ENCODE assay signal across 13 cellular contexts in genomic region chr1:226784081-226785049, GRCh38. TPM values are rescaled to one million over a fixed set of nuclear protein-coding genes. Genes with fewer than 3 reads are reported as not detected.
DNase-seq lines count a peak whose midpoint lies in the region; ATAC-seq lines count a peak whose summit lies in the region.
"Had no signal": no experiment of that assay in that cellular context is flagged by ENCODE, and none has a peak within 500 bp of the region (broad histone marks: within the 10 kb centered on the region; RNA-seq: fewer than 3 reads in every experiment).

No MANE protein-coding gene starts in this region.

- H3K36me3 ChIP-seq in muscle layer of colon (ENCODE audit: insufficient read depth, low read length), result no peaks in the 10 kb centered on the region

- no peak for ATAC-seq in GM19395 (IDR thresholded peaks at IDR 0.05; ENCODE audit: unreplicated experiment)
- ATAC-seq: activated T-helper 17 cell treated with anti-CD3 and anti-CD28 coated beads, Interleukin-2, amount 50 U/mL, for 72 hours had no signal

- peak overlapping the region; percentile 50 for H3K27ac ChIP-seq in muscle layer of colon (ENCODE audit: low read depth, low read length)

- no peaks in the 10 kb centered on the region for H3K27me3 ChIP-seq in muscle layer of colon (ENCODE audit: control insufficient read depth in 1 of 2, insufficient read depth in 2 of 2, low read length in 2 of 2)

- peaks cover 54% of the 10 kb centered on the region for H3K4me1 ChIP-seq in muscle layer of colon (ENCODE audit: insufficient read depth, low read length)

- H3K4me3 ChIP-seq in muscle layer of colon (ENCODE audit: low read depth in 1 of 2, low read length in 2 of 2), result peak overlapping the region in 1 of 2 donors; percentile 2

- peak; percentile 94 for DNase-seq in Ammon's horn (ENCODE audit: low spot score)
- peak; percentile 77 to 88 for DNase-seq in NCI-H2081 (lab: John Stamatoyannopoulos, UW)
- DNase-seq in dermis blood vessel endothelial cell, result peak; percentile 86
- DNase-seq in SKM-1 treated with dmso at 0.1 percent for 144 hours (lab: John Stamatoyannopoulos, UW; ENCODE audit: unreplicated experiment), result no peak
- no peak for DNase-seq in NCI-H1105 (lab: John Stamatoyannopoulos, UW)
- DNase-seq in DMS114 treated with DMSO at 0.1 percent for 48 hours (lab: John Stamatoyannopoulos, UW; ENCODE audit: unreplicated experiment), result no peak
- DNase-seq: cortex of kidney; NCI-H2227 treated with DMSO at 0.1 percent for 48 hours; SHP77; stimulated activated CD4-positive, alpha-beta T cell treated with anti-CD3 and anti-CD28 coated beads, Interleukin-12 subunit alpha, Interleukin-12 subunit beta, amount 100 ng/mL, for 4 hours had no signal

- H3K9me3 ChIP-seq in muscle layer of colon (ENCODE audit: low read length), result no peaks in the 10 kb centered on the region

- H3K9ac ChIP-seq in muscle layer of colon (ENCODE audit: low read length), result no peak overlapping the region

RNA-seq across cellular contexts. Expression of gene ITPKB, which starts 45.3 kb away (rescaled TPM):
- total RNA-seq in dermis blood vessel endothelial cell, result 36.9 TPM in 2 replicates

Comparison
In these comparisons a context has a peak if more than half of its experiments do, and no peak if none do; other contexts are left out.
1. DNase-seq: peak in Ammon's horn (single experiment), NCI-H2081 (2 of 2) and dermis blood vessel endothelial cell (single experiment); none in SKM-1 treated with dmso at 0.1 percent for 144 hours (single experiment), NCI-H1105 (single experiment) and DMS114 treated with DMSO at 0.1 percent for 48 hours (single experiment).